In genomic region chr3:156978471-156978961, GRCh38 we compare ENCODE assay signal across 1 cellular context.
TF ChIP-seq lines count a peak whose summit lies in the region.

No MANE protein-coding gene starts in this region.

TF ChIP-seq in GM12878, 131 proteins besides CTCF, POLR2A, EP300 and RAD21 (continued from another document):
- TF ChIP-seq USF2 (IDR thresholded peaks at IDR 0.05; ENCODE audit: borderline replicate concordance, low read depth, low read length) (peak; percentile 52; the same call in 1 of the 2 replicates), SMARCA5 (IDR thresholded peaks at IDR 0.05) (0 out of 2 replicates have a peak, but pooled peaks have one; percentile 41), NFYA (IDR thresholded peaks at IDR 0.05; ENCODE audit: borderline replicate concordance, low read depth, low read length) (no peak), E2F8 (IDR thresholded peaks at IDR 0.05; ENCODE audit: low read depth, partially characterized antibody) (peak; percentile 49), PKNOX1 (IDR thresholded peaks at IDR 0.05) (peak; percentile 19; the same call in 1 of the 2 replicates), ZNF687 (IDR thresholded peaks at IDR 0.05) (peak; percentile 91), BMI1 (IDR thresholded peaks at IDR 0.05; ENCODE audit: borderline replicate concordance) (peak; percentile 79), ETV6 (conservative IDR thresholded peaks at IDR 0.05 in 1 of 2, IDR thresholded peaks at IDR 0.05 in 1 of 2; ENCODE audit: borderline replicate concordance in 1 of 2, low read depth in 1 of 2) (no peak; a peak in 1 of 4 replicates), CBX5 (IDR thresholded peaks at IDR 0.05; ENCODE audit: low read depth) (peak; percentile 74; the same call in 1 of the 2 replicates), CEBPZ (IDR thresholded peaks at IDR 0.05; ENCODE audit: low read depth, low read length) (no peak), DPF2 (IDR thresholded peaks at IDR 0.05) (peak; percentile 98), NR2C1 (IDR thresholded peaks at IDR 0.05) (no peak), HDGF (IDR thresholded peaks at IDR 0.05) (no peak), NBN (IDR thresholded peaks at IDR 0.05) (peak; percentile 90), MTA2 (IDR thresholded peaks at IDR 0.05; ENCODE audit: low read depth) (peak; percentile 92), CHD4 (IDR thresholded peaks at IDR 0.05) (no peak), EED (IDR thresholded peaks at IDR 0.05; ENCODE audit: low read depth) (peak; percentile 41; the same call in 1 of the 2 replicates), PAX8 (IDR thresholded peaks at IDR 0.05) (peak; percentile 73; the same call in 1 of the 2 replicates), RELB (IDR thresholded peaks at IDR 0.05; ENCODE audit: low read depth) (peak; percentile 90), TAF1 (IDR thresholded peaks at IDR 0.05; ENCODE audit: borderline replicate concordance, low read depth, low read length) (peak; percentile 17; the same call in 1 of the 2 replicates)
